1 cellular context compared by ENCODE assay signal in the genomic region with DNA sequence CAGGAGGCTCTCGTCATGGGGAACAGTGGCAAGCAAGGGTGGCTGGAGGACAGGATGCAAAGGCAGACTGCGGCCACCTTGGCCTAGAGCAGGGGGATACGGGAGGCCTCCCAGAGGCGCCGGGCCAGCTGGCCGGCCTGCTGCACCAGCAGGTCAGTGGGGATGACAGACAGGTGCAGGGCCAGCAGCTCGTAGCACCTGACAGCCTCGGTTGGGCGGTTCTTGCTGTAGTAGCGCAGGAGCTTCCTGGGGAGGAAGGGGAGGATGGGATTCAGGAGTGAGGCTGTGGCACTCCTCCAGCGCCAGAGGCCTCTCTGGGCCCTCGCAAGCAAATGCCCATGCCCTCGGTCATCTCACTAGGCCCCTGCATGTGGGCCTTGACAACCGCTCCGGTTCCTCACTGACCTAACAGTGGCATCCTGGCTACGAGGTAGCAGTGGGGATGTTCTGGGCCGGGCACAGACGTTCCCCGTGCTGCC.
TF ChIP-seq lines count a peak whose summit lies in the region.

No MANE protein-coding gene starts in this region.

TF ChIP-seq in HepG2, 621 proteins besides CTCF, POLR2A, EP300 and RAD21:
- TF ChIP-seq AGO2 (optimal IDR thresholded peaks at IDR 0.05; ENCODE audit: low read depth, low read length) (peak; percentile 57), ZSCAN30 (CRISPR knock-in tag; IDR thresholded peaks at IDR 0.05) (no peak)
